25 cellular contexts compared by ENCODE assay signal in the genomic region with DNA sequence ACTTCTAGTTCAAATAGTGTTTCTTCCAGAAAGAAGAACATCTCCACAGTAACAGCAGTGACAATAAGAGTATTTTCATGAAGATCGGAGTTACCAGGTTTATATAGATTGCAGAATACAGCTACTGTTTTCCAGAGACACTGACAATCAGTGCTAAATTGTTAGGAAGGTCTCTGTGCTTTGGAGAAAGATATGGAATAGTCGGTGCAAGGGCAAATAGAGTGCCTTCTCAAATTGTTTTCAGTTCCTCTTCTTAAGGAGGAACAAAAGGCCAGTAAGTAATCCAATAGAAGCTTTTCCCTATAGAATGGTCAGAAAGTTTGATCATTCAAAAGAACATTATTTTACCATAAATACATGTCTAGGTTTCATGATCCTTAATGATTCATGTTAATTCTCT. TPM values are rescaled to one million over a fixed set of nuclear protein-coding genes. Genes with fewer than 3 reads are reported as not detected.
DNase-seq lines count a peak whose midpoint lies in the region; ATAC-seq and TF ChIP-seq lines count a peak whose summit lies in the region.
"Had no signal": no experiment of that assay in that cellular context is flagged by ENCODE, and none has a peak within 500 bp of the region (broad histone marks: within the 10 kb centered on the region; RNA-seq: fewer than 3 reads in every experiment).

No MANE protein-coding gene starts in this region.

- WGBS in suprapubic skin = 80% methylated on average over 2 of the region's 2 CpGs

- intact Hi-C loops in lower lobe of right lung (cut with DNase I) = no loop called here

- peaks cover 3 to 4% of the 10 kb centered on the region in 2 donors for H3K36me3 Mint-ChIP-seq in activated T-cell treated with anti-CD3 and anti-CD28 coated beads, Interleukin-2, amount 50 U/mL, for 72 hours (ENCODE audit: insufficient read depth in 2 of 2)
- H3K36me3 Mint-ChIP-seq in activated T-cell treated with anti-CD3 and anti-CD28 coated beads, Interleukin-2, amount 50 U/mL, for 4 hours (ENCODE audit: insufficient read depth) = no peaks in the 10 kb centered on the region
- H3K36me3 Mint-ChIP-seq: natural killer cell had no signal

- H3K27ac Mint-ChIP-seq in activated T-cell treated with anti-CD3 and anti-CD28 coated beads, Interleukin-2, amount 50 U/mL, for 72 hours = peak overlapping the region; percentile 73
- H3K27ac Mint-ChIP-seq: natural killer cell, T-helper 17 cell had no signal

- H3K27ac ChIP-seq in OCI-LY3 (ENCODE audit: low read length) (no peak overlapping the region), lower lobe of right lung (peak overlapping the region; percentile 87), suprapubic skin (peak overlapping the region; percentile 84), MM.1S (ENCODE audit: low read length) (no peak overlapping the region)

- peak overlapping the region; percentile 28 for H3K4me2 ChIP-seq in OCI-LY3 (ENCODE audit: low read length)
- H3K4me2 ChIP-seq in MM.1S (ENCODE audit: low read depth, low read length) = no peak overlapping the region
- H3K4me2 ChIP-seq: PC-9 had no signal

- TF ChIP-seq CTCF in OCI-LY3 (IDR thresholded peaks at IDR 0.05; ENCODE audit: low read depth, low read length) = no peak
- no peak for TF ChIP-seq CTCF in lower lobe of right lung (IDR thresholded peaks at IDR 0.05)
- no peak for TF ChIP-seq CTCF in suprapubic skin (IDR thresholded peaks at IDR 0.05)
- no peak for TF ChIP-seq CTCF in MM.1S (IDR thresholded peaks at IDR 0.05; ENCODE audit: low read length)

- H3K9ac ChIP-seq in OCI-LY3 (ENCODE audit: low read length) (no peak overlapping the region), MM.1S (ENCODE audit: low read length) (no peak overlapping the region)

- H3K4me3 ChIP-seq in OCI-LY3 (ENCODE audit: low read length) (no peak overlapping the region), lower lobe of right lung (no peak overlapping the region), suprapubic skin (no peak overlapping the region), MM.1S (ENCODE audit: low read length) (no peak overlapping the region)
- H3K4me3 ChIP-seq: gastroesophageal sphincter, PC-9, stomach, uterus had no signal

- no peaks in the 10 kb centered on the region for H3K79me2 ChIP-seq in OCI-LY3 (ENCODE audit: low read length)
- H3K79me2 ChIP-seq in MM.1S (ENCODE audit: low read length) = no peaks in the 10 kb centered on the region

- no peaks in the 10 kb centered on the region for H3K9me2 ChIP-seq in MM.1S (replicated peaks; ENCODE audit: insufficient read depth, low read length)

- TF ChIP-seq POLR2A in suprapubic skin (IDR thresholded peaks at IDR 0.05) = no peak

- no peaks in the 10 kb centered on the region for H3K9me3 Mint-ChIP-seq in activated T-cell treated with anti-CD3 and anti-CD28 coated beads, Interleukin-2, amount 50 U/mL, for 72 hours
- no peaks in the 10 kb centered on the region for H3K9me3 Mint-ChIP-seq in activated T-cell treated with anti-CD3 and anti-CD28 coated beads, Interleukin-2, amount 50 U/mL, for 4 hours

- no peaks in the 10 kb centered on the region for H4K20me1 ChIP-seq in OCI-LY3 (ENCODE audit: insufficient read depth, low read length)
- H4K20me1 ChIP-seq in MM.1S (ENCODE audit: insufficient read depth, low read length) = no peaks in the 10 kb centered on the region

- H2AFZ ChIP-seq in OCI-LY3 (ENCODE audit: low read depth, low read length) = no peak overlapping the region
- H2AFZ ChIP-seq in MM.1S (ENCODE audit: low read length) = no peak overlapping the region
- H2AFZ ChIP-seq: PC-9 had no signal

- DNase-seq in activated T-cell treated with anti-CD3 and anti-CD28 coated beads, Interleukin-2, amount 50 U/mL, for 72 hours = no peak
- no peak for DNase-seq in activated T-cell treated with anti-CD3 and anti-CD28 coated beads, Interleukin-2, amount 50 U/mL, for 4 hours
- DNase-seq in lower lobe of right lung (no peak), suprapubic skin (ENCODE audit: low spot score in 2 of 2) (no peak), MM.1S (no peak)
- DNase-seq: activated CD4-positive, alpha-beta T cell treated with anti-CD3 and anti-CD28 coated beads, Interleukin-2, amount 50 U/mL, for 48 hours; activated naive CD4-positive, alpha-beta T cell; amygdala; central memory CD4-positive, alpha-beta T cell; COR-L47; kidney glomerular epithelial cell; mesendoderm; natural killer cell; NCI-H1694 treated with DMSO at 0.1 percent for 48 hours; NCI-H748 treated with DMSO at 0.1 percent for 48 hours; PC-9; SIG-M5; stimulated activated CD4-positive, alpha-beta T cell treated with anti-CD3 and anti-CD28 coated beads, Interleukin-4, amount 100 ng/mL, for 4 hours; stomach; T-helper 17 cell; uterus had no signal

- H3K36me3 ChIP-seq in OCI-LY3 (replicated peaks; ENCODE audit: low read depth, low read length) (no peaks in the 10 kb centered on the region), lower lobe of right lung (no peaks in the 10 kb centered on the region), suprapubic skin (no peaks in the 10 kb centered on the region), MM.1S (replicated peaks; ENCODE audit: insufficient read depth, low read length) (no peaks in the 10 kb centered on the region)
- H3K36me3 ChIP-seq: gastroesophageal sphincter, stomach, uterus had no signal

- H3K4me3 Mint-ChIP-seq in activated T-cell treated with anti-CD3 and anti-CD28 coated beads, Interleukin-2, amount 50 U/mL, for 72 hours = peak overlapping the region in 1 of 2 donors; percentile 51
- H3K4me3 Mint-ChIP-seq in activated T-cell treated with anti-CD3 and anti-CD28 coated beads, Interleukin-2, amount 50 U/mL, for 4 hours = no peak overlapping the region
- H3K4me3 Mint-ChIP-seq: natural killer cell, T-helper 17 cell had no signal

- peaks cover 68% of the 10 kb centered on the region for H3K27me3 Mint-ChIP-seq in activated T-cell treated with anti-CD3 and anti-CD28 coated beads, Interleukin-2, amount 50 U/mL, for 72 hours (ENCODE audit: low read depth)
- H3K27me3 Mint-ChIP-seq in activated T-cell treated with anti-CD3 and anti-CD28 coated beads, Interleukin-2, amount 50 U/mL, for 4 hours (ENCODE audit: low read depth) = peaks cover 29% of the 10 kb centered on the region

- peaks cover 34% of the 10 kb centered on the region for H3K4me1 ChIP-seq in OCI-LY3 (ENCODE audit: low read length)
- H3K4me1 ChIP-seq in lower lobe of right lung = peaks cover 22% of the 10 kb centered on the region
- peaks cover 31% of the 10 kb centered on the region for H3K4me1 ChIP-seq in suprapubic skin
- H3K4me1 ChIP-seq in MM.1S (ENCODE audit: low read length) = 0 out of 2 replicates have a peak, but pooled peaks cover 4% of the 10 kb centered on the region

- ATAC-seq in activated T-cell treated with anti-CD3 and anti-CD28 coated beads, Interleukin-2, amount 50 U/mL, for 72 hours (replicated peaks in 1 of 2) = no peak
- ATAC-seq in activated T-cell treated with anti-CD3 and anti-CD28 coated beads, Interleukin-2, amount 50 U/mL, for 4 hours = no peak
- ATAC-seq in lower lobe of right lung = no peak
- ATAC-seq in GM19035 (IDR thresholded peaks at IDR 0.05; ENCODE audit: unreplicated experiment) = no peak
- no peak for ATAC-seq in HG03135 (IDR thresholded peaks at IDR 0.05; ENCODE audit: unreplicated experiment)
- ATAC-seq: gastroesophageal sphincter, natural killer cell, T-helper 17 cell had no signal

- H3K4me1 Mint-ChIP-seq in activated T-cell treated with anti-CD3 and anti-CD28 coated beads, Interleukin-2, amount 50 U/mL, for 72 hours (ENCODE audit: low read depth) = peaks cover 44% of the 10 kb centered on the region
- H3K4me1 Mint-ChIP-seq in activated T-cell treated with anti-CD3 and anti-CD28 coated beads, Interleukin-2, amount 50 U/mL, for 4 hours (ENCODE audit: low read depth) = peaks cover 21% of the 10 kb centered on the region
- H3K4me1 Mint-ChIP-seq: natural killer cell had no signal

- H3K27me3 ChIP-seq in OCI-LY3 (ENCODE audit: low read depth, low read length) (no peaks in the 10 kb centered on the region), lower lobe of right lung (ENCODE audit: low read depth) (no peaks in the 10 kb centered on the region), suprapubic skin (no peaks in the 10 kb centered on the region), MM.1S (replicated peaks; ENCODE audit: insufficient read depth, low read length) (no peaks in the 10 kb centered on the region)
- H3K27me3 ChIP-seq: gastroesophageal sphincter, stomach, uterus had no signal

- H3F3A ChIP-seq in MM.1S (ENCODE audit: insufficient read depth, low read length) = no peaks in the 10 kb centered on the region

- H3K9me3 ChIP-seq in OCI-LY3 (ENCODE audit: insufficient read depth, low read length) (no peaks in the 10 kb centered on the region), lower lobe of right lung (no peaks in the 10 kb centered on the region), suprapubic skin (no peaks in the 10 kb centered on the region), MM.1S (replicated peaks; ENCODE audit: insufficient read depth, low read length) (no peaks in the 10 kb centered on the region)
- H3K9me3 ChIP-seq: gastroesophageal sphincter, stomach, uterus had no signal

- TF ChIP-seq EP300 in suprapubic skin (IDR thresholded peaks at IDR 0.05) = no peak

RNA-seq across cellular contexts. Expression of a gene that starts 2.6 kb away (rescaled TPM):
- total RNA-seq in activated T-cell treated with anti-CD3 and anti-CD28 coated beads, Interleukin-2, amount 50 U/mL, for 72 hours = under 1 TPM; 0.60 to 0.84 TPM
- total RNA-seq in activated T-cell treated with anti-CD3 and anti-CD28 coated beads, Interleukin-2, amount 50 U/mL, for 4 hours = under 1 TPM; 0.20 to 0.87 (median 0.50) TPM
- 37.2 TPM for total RNA-seq in lower lobe of right lung
- 100 to 1,000 TPM in 1 of 4 donors, 10 to 100 TPM in 3; 59.2 to 109 (median 72.1) TPM for total RNA-seq in suprapubic skin
- total RNA-seq: natural killer cell had no signal

Comparison
In these comparisons a context has a peak if more than half of its experiments do, and no peak if none do; other contexts are left out.
1. H3K27ac ChIP-seq: peak in lower lobe of right lung (single experiment) and suprapubic skin (single experiment); none in OCI-LY3 (single experiment) and MM.1S (single experiment).
2. RNA of a gene that starts 2.6 kb away (total RNA-seq): 59.2 to 109 TPM in suprapubic skin and 37.2 TPM in lower lobe of right lung (single experiment); 0.60 to 0.84 TPM in activated T-cell treated with anti-CD3 and anti-CD28 coated beads, Interleukin-2, amount 50 U/mL, for 72 hours and 0.20 to 0.87 TPM in activated T-cell treated with anti-CD3 and anti-CD28 coated beads, Interleukin-2, amount 50 U/mL, for 4 hours; every median in the first group is over 10 times any median in the second.